22 cellular contexts compared by ENCODE assay signal in the genomic region with DNA sequence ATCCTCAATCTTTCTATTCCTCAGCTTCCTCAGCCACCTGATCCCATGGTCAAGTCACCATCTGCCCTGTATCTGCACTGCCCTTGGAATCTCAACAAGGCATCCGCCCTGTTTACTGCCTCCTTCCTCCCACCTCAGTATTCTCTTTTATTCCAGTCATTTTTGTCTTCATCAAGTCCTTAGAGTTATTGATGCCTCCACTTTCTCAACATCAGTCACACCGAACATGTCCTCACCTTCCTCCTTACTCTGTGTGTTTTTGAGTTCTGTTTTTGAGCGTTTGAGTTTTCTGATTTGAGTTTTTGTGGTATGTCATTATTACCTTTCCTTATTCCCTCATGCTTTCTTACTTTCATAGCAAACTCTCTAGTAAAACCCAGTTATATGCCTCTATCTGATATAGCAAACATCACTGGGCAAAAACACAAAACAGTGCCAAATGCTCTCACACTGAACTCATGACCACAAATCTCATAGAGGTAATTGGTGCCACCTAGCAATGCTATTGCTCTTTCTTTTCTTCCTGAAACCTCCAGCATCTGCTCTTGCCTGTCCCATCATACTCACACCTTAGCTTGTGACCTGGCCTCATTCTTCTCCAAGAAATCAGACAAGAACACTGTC. TPM values are rescaled to one million over a fixed set of nuclear protein-coding genes. Genes with fewer than 3 reads are reported as not detected.
DNase-seq lines count a peak whose midpoint lies in the region; ATAC-seq lines count a peak whose summit lies in the region.
"Had no signal": no experiment of that assay in that cellular context is flagged by ENCODE, and none has a peak within 500 bp of the region (broad histone marks: within the 10 kb centered on the region; RNA-seq: fewer than 3 reads in every experiment).

No MANE protein-coding gene starts in this region.

- H3K4me1 Mint-ChIP-seq in activated CD4-positive, alpha-beta memory T cell treated with anti-CD3 and anti-CD28 coated beads for 36 hours (ENCODE audit: low read depth): peaks cover 13% of the 10 kb centered on the region
- peaks cover 7% of the 10 kb centered on the region for H3K4me1 Mint-ChIP-seq in activated CD4-positive, alpha-beta memory T cell treated with anti-CD3 and anti-CD28 coated beads, Interleukin-2, amount 10 ng/mL, durations not matched to agents 7 days and 5 days
- no peaks in the 10 kb centered on the region for H3K4me1 Mint-ChIP-seq in activated T-helper 17 cell treated with anti-CD3 and anti-CD28 coated beads, Interleukin-2, amount 50 U/mL, for 72 hours
- no peaks in the 10 kb centered on the region for H3K4me1 Mint-ChIP-seq in stimulated activated effector memory CD8-positive, alpha-beta T cell treated with anti-CD3 and anti-CD28 coated beads, Interleukin-12 subunit alpha, Interleukin-12 subunit beta, amount 100 ng/mL, for 72 hours
- H3K4me1 Mint-ChIP-seq: B cell; CD4-positive, CD25-positive, alpha-beta regulatory T cell had no signal

- H3K4me3 Mint-ChIP-seq in activated CD4-positive, alpha-beta memory T cell treated with anti-CD3 and anti-CD28 coated beads for 36 hours: no peak overlapping the region
- no peak overlapping the region for H3K4me3 Mint-ChIP-seq in activated CD4-positive, alpha-beta memory T cell treated with anti-CD3 and anti-CD28 coated beads, Interleukin-2, amount 10 ng/mL, durations not matched to agents 7 days and 5 days
- H3K4me3 Mint-ChIP-seq in activated T-helper 17 cell treated with anti-CD3 and anti-CD28 coated beads, Interleukin-2, amount 50 U/mL, for 72 hours: no peak overlapping the region
- no peak overlapping the region for H3K4me3 Mint-ChIP-seq in stimulated activated effector memory CD8-positive, alpha-beta T cell treated with anti-CD3 and anti-CD28 coated beads, Interleukin-12 subunit alpha, Interleukin-12 subunit beta, amount 100 ng/mL, for 72 hours
- H3K4me3 Mint-ChIP-seq: B cell; CD4-positive, CD25-positive, alpha-beta regulatory T cell; CD8-positive, alpha-beta T cell had no signal

- POLR2A ChIA-PET in activated CD4-positive, alpha-beta memory T cell treated with anti-CD3 and anti-CD28 coated beads for 36 hours (lab: Charles Lee): interaction anchor here (1.0 to 4.1 kb wide), 6 partner anchors 15 to 157 kb away, joined by 3 to 26 read pairs (median 5); no protein-coding TSS in a partner anchor
- POLR2A ChIA-PET in activated CD4-positive, alpha-beta memory T cell treated with anti-CD3 and anti-CD28 coated beads, Interleukin-2, amount 10 ng/mL, durations not matched to agents 7 days and 5 days (lab: Charles Lee): interaction anchor here (1.8 kb wide), 1 partner anchor 12 kb away, joined by 6 read pairs; a partner anchor contains a TSS

- CTCF ChIA-PET in activated CD4-positive, alpha-beta memory T cell treated with anti-CD3 and anti-CD28 coated beads for 36 hours (lab: Charles Lee): interaction anchor here (1.4 kb wide), 1 partner anchor 17 kb away, joined by 3 read pairs; no protein-coding TSS in a partner anchor
- CTCF ChIA-PET in activated CD4-positive, alpha-beta memory T cell treated with anti-CD3 and anti-CD28 coated beads, Interleukin-2, amount 10 ng/mL, durations not matched to agents 7 days and 5 days (lab: Charles Lee): no interaction called here

- H3K27me3 Mint-ChIP-seq in activated CD4-positive, alpha-beta memory T cell treated with anti-CD3 and anti-CD28 coated beads for 36 hours: no peaks in the 10 kb centered on the region
- H3K27me3 Mint-ChIP-seq in activated CD4-positive, alpha-beta memory T cell treated with anti-CD3 and anti-CD28 coated beads, Interleukin-2, amount 10 ng/mL, durations not matched to agents 7 days and 5 days: no peaks in the 10 kb centered on the region
- H3K27me3 Mint-ChIP-seq in activated T-helper 17 cell treated with anti-CD3 and anti-CD28 coated beads, Interleukin-2, amount 50 U/mL, for 72 hours: no peaks in the 10 kb centered on the region
- H3K27me3 Mint-ChIP-seq: B cell; CD4-positive, CD25-positive, alpha-beta regulatory T cell had no signal

- DNase-seq in activated CD4-positive, alpha-beta memory T cell treated with anti-CD3 and anti-CD28 coated beads for 36 hours: peak; percentile 38
- no peak for DNase-seq in activated CD4-positive, alpha-beta memory T cell treated with anti-CD3 and anti-CD28 coated beads, Interleukin-2, amount 10 ng/mL, durations not matched to agents 7 days and 5 days
- DNase-seq in activated naive CD4-positive, alpha-beta T cell treated with anti-CD3 and anti-CD28 coated beads, Interleukin-2, amount 50 U/mL, for 72 hours (ENCODE audit: low spot score in 2 of 2): no peak
- DNase-seq in activated naive CD4-positive, alpha-beta T cell (lab: John Stamatoyannopoulos, UW): no peak
- no peak for DNase-seq in stimulated activated effector memory CD8-positive, alpha-beta T cell treated with anti-CD3 and anti-CD28 coated beads, Interleukin-12 subunit alpha, Interleukin-12 subunit beta, amount 100 ng/mL, for 72 hours (ENCODE audit: low spot score in 2 of 2)
- DNase-seq: 8988T; Caco-2; CD4-positive, CD25-positive, alpha-beta regulatory T cell; CD8-positive, alpha-beta T cell; DMS153; DMS79; EL; GDM1; GM23248; H7; HCEC 1CT had no signal

- no peaks in the 10 kb centered on the region for H3K9me3 Mint-ChIP-seq in activated CD4-positive, alpha-beta memory T cell treated with anti-CD3 and anti-CD28 coated beads for 36 hours
- no peaks in the 10 kb centered on the region for H3K9me3 Mint-ChIP-seq in activated CD4-positive, alpha-beta memory T cell treated with anti-CD3 and anti-CD28 coated beads, Interleukin-2, amount 10 ng/mL, durations not matched to agents 7 days and 5 days
- no peaks in the 10 kb centered on the region for H3K9me3 Mint-ChIP-seq in activated naive CD4-positive, alpha-beta T cell treated with anti-CD3 and anti-CD28 coated beads, Interleukin-2, amount 50 U/mL, for 72 hours
- no peaks in the 10 kb centered on the region for H3K9me3 Mint-ChIP-seq in activated T-helper 17 cell treated with anti-CD3 and anti-CD28 coated beads, Interleukin-2, amount 50 U/mL, for 72 hours
- H3K9me3 Mint-ChIP-seq in stimulated activated effector memory CD8-positive, alpha-beta T cell treated with anti-CD3 and anti-CD28 coated beads, Interleukin-12 subunit alpha, Interleukin-12 subunit beta, amount 100 ng/mL, for 72 hours: no peaks in the 10 kb centered on the region
- H3K9me3 Mint-ChIP-seq: CD4-positive, CD25-positive, alpha-beta regulatory T cell; CD8-positive, alpha-beta T cell had no signal

- ATAC-seq in activated naive CD4-positive, alpha-beta T cell treated with anti-CD3 and anti-CD28 coated beads, Interleukin-2, amount 50 U/mL, for 72 hours: peak; percentile 63 to 80
- ATAC-seq in activated T-helper 17 cell treated with anti-CD3 and anti-CD28 coated beads, Interleukin-2, amount 50 U/mL, for 72 hours (replicated peaks): peak; percentile 78
- ATAC-seq in stimulated activated effector memory CD8-positive, alpha-beta T cell treated with anti-CD3 and anti-CD28 coated beads, Interleukin-12 subunit alpha, Interleukin-12 subunit beta, amount 100 ng/mL, for 72 hours: peak; percentile 76
- ATAC-seq in HG03565 (IDR thresholded peaks at IDR 0.05; ENCODE audit: unreplicated experiment): no peak
- ATAC-seq: CD8-positive, alpha-beta T cell; GM12878 had no signal

- H3K27ac Mint-ChIP-seq in activated CD4-positive, alpha-beta memory T cell treated with anti-CD3 and anti-CD28 coated beads for 36 hours: no peak overlapping the region
- no peak overlapping the region for H3K27ac Mint-ChIP-seq in activated CD4-positive, alpha-beta memory T cell treated with anti-CD3 and anti-CD28 coated beads, Interleukin-2, amount 10 ng/mL, durations not matched to agents 7 days and 5 days
- no peak overlapping the region for H3K27ac Mint-ChIP-seq in activated naive CD4-positive, alpha-beta T cell treated with anti-CD3 and anti-CD28 coated beads, Interleukin-2, amount 50 U/mL, for 72 hours
- H3K27ac Mint-ChIP-seq in activated T-helper 17 cell treated with anti-CD3 and anti-CD28 coated beads, Interleukin-2, amount 50 U/mL, for 72 hours: no peak overlapping the region
- H3K27ac Mint-ChIP-seq in stimulated activated effector memory CD8-positive, alpha-beta T cell treated with anti-CD3 and anti-CD28 coated beads, Interleukin-12 subunit alpha, Interleukin-12 subunit beta, amount 100 ng/mL, for 72 hours: no peak overlapping the region
- H3K27ac Mint-ChIP-seq: B cell; CD4-positive, CD25-positive, alpha-beta regulatory T cell; CD8-positive, alpha-beta T cell had no signal

- intact Hi-C loops in activated CD4-positive, alpha-beta memory T cell treated with anti-CD3 and anti-CD28 coated beads for 36 hours (cut with micrococcal nuclease): loop anchor here (1.0 kb wide), 2 partner anchors 16 to 45 kb away; no protein-coding TSS in a partner anchor

- H3K36me3 Mint-ChIP-seq in activated CD4-positive, alpha-beta memory T cell treated with anti-CD3 and anti-CD28 coated beads for 36 hours: peaks cover 38% of the 10 kb centered on the region
- H3K36me3 Mint-ChIP-seq in activated CD4-positive, alpha-beta memory T cell treated with anti-CD3 and anti-CD28 coated beads, Interleukin-2, amount 10 ng/mL, durations not matched to agents 7 days and 5 days (ENCODE audit: low read depth): peaks cover 53% of the 10 kb centered on the region
- peaks cover 10 to 19% of the 10 kb centered on the region in 2 donors for H3K36me3 Mint-ChIP-seq in activated naive CD4-positive, alpha-beta T cell treated with anti-CD3 and anti-CD28 coated beads, Interleukin-2, amount 50 U/mL, for 72 hours
- H3K36me3 Mint-ChIP-seq in activated T-helper 17 cell treated with anti-CD3 and anti-CD28 coated beads, Interleukin-2, amount 50 U/mL, for 72 hours (ENCODE audit: low read depth): peaks cover 39% of the 10 kb centered on the region
- no peaks in the 10 kb centered on the region for H3K36me3 Mint-ChIP-seq in stimulated activated effector memory CD8-positive, alpha-beta T cell treated with anti-CD3 and anti-CD28 coated beads, Interleukin-12 subunit alpha, Interleukin-12 subunit beta, amount 100 ng/mL, for 72 hours

RNA-seq across cellular contexts. Expression of a gene that starts 11.8 kb away (rescaled TPM):
- total RNA-seq in activated CD4-positive, alpha-beta memory T cell treated with anti-CD3 and anti-CD28 coated beads for 36 hours: 10 to 100 TPM; 17.3 to 24.0 TPM
- total RNA-seq in activated CD4-positive, alpha-beta memory T cell treated with anti-CD3 and anti-CD28 coated beads, Interleukin-2, amount 10 ng/mL, durations not matched to agents 7 days and 5 days: 1 to 10 TPM; 2.3 to 3.0 TPM
- total RNA-seq in activated naive CD4-positive, alpha-beta T cell treated with anti-CD3 and anti-CD28 coated beads, Interleukin-2, amount 50 U/mL, for 72 hours: 1 to 10 TPM in 1 of 2 donors, under 1 TPM in 1; 0.99 to 2.5 TPM
- 10 to 100 TPM in 1 of 2 donors, under 1 TPM in 1; 0.61 to 13.7 TPM for total RNA-seq in activated T-helper 17 cell treated with anti-CD3 and anti-CD28 coated beads, Interleukin-2, amount 50 U/mL, for 72 hours
- total RNA-seq: Caco-2; CD8-positive, alpha-beta T cell; GM23248; H7 had no signal

RNA-seq across cellular contexts. Expression of a gene that starts 14.2 kb away (rescaled TPM):
- total RNA-seq in activated CD4-positive, alpha-beta memory T cell treated with anti-CD3 and anti-CD28 coated beads for 36 hours: 100 to 1,000 TPM; 155 to 158 TPM
- 10 to 100 TPM; 33.7 to 35.3 TPM for total RNA-seq in activated CD4-positive, alpha-beta memory T cell treated with anti-CD3 and anti-CD28 coated beads, Interleukin-2, amount 10 ng/mL, durations not matched to agents 7 days and 5 days
- 10 to 100 TPM; 39.3 to 60.0 TPM for total RNA-seq in activated naive CD4-positive, alpha-beta T cell treated with anti-CD3 and anti-CD28 coated beads, Interleukin-2, amount 50 U/mL, for 72 hours
- total RNA-seq in activated T-helper 17 cell treated with anti-CD3 and anti-CD28 coated beads, Interleukin-2, amount 50 U/mL, for 72 hours: 10 to 100 TPM; 52.9 to 66.4 TPM

RNA-seq across cellular contexts. Expression of a gene that starts 39.8 kb away (rescaled TPM):
- total RNA-seq in activated CD4-positive, alpha-beta memory T cell treated with anti-CD3 and anti-CD28 coated beads for 36 hours: 1 to 10 TPM in 1 of 2 experiments, not detected in 1; 1.0 TPM
- not detected for total RNA-seq in activated CD4-positive, alpha-beta memory T cell treated with anti-CD3 and anti-CD28 coated beads, Interleukin-2, amount 10 ng/mL, durations not matched to agents 7 days and 5 days
- not detected for total RNA-seq in activated naive CD4-positive, alpha-beta T cell treated with anti-CD3 and anti-CD28 coated beads, Interleukin-2, amount 50 U/mL, for 72 hours
- total RNA-seq in activated T-helper 17 cell treated with anti-CD3 and anti-CD28 coated beads, Interleukin-2, amount 50 U/mL, for 72 hours: not detected
- total RNA-seq: A673; CD4-positive, CD25-positive, alpha-beta regulatory T cell; GM12878; GM23248; H1 had no signal

RNA-seq across cellular contexts. Expression of a gene that starts 52.9 kb away (rescaled TPM):
- not detected for total RNA-seq in activated CD4-positive, alpha-beta memory T cell treated with anti-CD3 and anti-CD28 coated beads for 36 hours
- not detected for total RNA-seq in activated CD4-positive, alpha-beta memory T cell treated with anti-CD3 and anti-CD28 coated beads, Interleukin-2, amount 10 ng/mL, durations not matched to agents 7 days and 5 days
- total RNA-seq in activated naive CD4-positive, alpha-beta T cell treated with anti-CD3 and anti-CD28 coated beads, Interleukin-2, amount 50 U/mL, for 72 hours: under 1 TPM in 1 of 2 donors, not detected in 1; 0.45 TPM
- total RNA-seq in activated T-helper 17 cell treated with anti-CD3 and anti-CD28 coated beads, Interleukin-2, amount 50 U/mL, for 72 hours: not detected
- total RNA-seq: A673, Caco-2, GM12878, GM23248, H1, H7 had no signal
